12 cellular contexts compared by ENCODE assay signal in genomic region chr10:44008270-44008916, GRCh38.
DNase-seq lines count a peak whose midpoint lies in the region; ATAC-seq, FAIRE-seq and TF ChIP-seq lines count a peak whose summit lies in the region.
"Had no signal": no experiment of that assay in that cellular context is flagged by ENCODE, and none has a peak within 500 bp of the region (broad histone marks: within the 10 kb centered on the region; RNA-seq: fewer than 3 reads in every experiment).

No MANE protein-coding gene starts in this region.

- no peaks in the 10 kb centered on the region for H3K36me3 ChIP-seq in endothelial cell of umbilical vein (ENCODE audit: control insufficient read depth in 2 of 2, extremely low read depth in 1 of 2, insufficient read depth in 2 of 2, low read length in 2 of 2)
- no peaks in the 10 kb centered on the region for H3K36me3 ChIP-seq in osteoblast (ENCODE audit: insufficient read depth, low read length)
- H3K36me3 ChIP-seq in BE2C: no peaks in the 10 kb centered on the region

- no peaks in the 10 kb centered on the region for H3K9me1 ChIP-seq in endothelial cell of umbilical vein (replicated peaks; ENCODE audit: control insufficient read depth, extremely low read depth, insufficient read depth, low read length)

- H3K9ac ChIP-seq in endothelial cell of umbilical vein (replicated peaks; ENCODE audit: extremely low read depth, insufficient read depth, low read length): peak overlapping the region; percentile 52

- H3K4me2 ChIP-seq in endothelial cell of umbilical vein (ENCODE audit: insufficient read depth, low read length): no peak overlapping the region
- H3K4me2 ChIP-seq in osteoblast (ENCODE audit: insufficient read depth, low read length): no peak overlapping the region

- no peaks in the 10 kb centered on the region for H3K27me3 ChIP-seq in endothelial cell of umbilical vein (ENCODE audit: control insufficient read depth in 2 of 2, insufficient read depth in 2 of 2, low read length in 2 of 2)
- no peaks in the 10 kb centered on the region for H3K27me3 ChIP-seq in osteoblast (ENCODE audit: insufficient read depth, low read length)
- no peaks in the 10 kb centered on the region for H3K27me3 ChIP-seq in BE2C

- peak; percentile 47 for ATAC-seq in GM19452 (IDR thresholded peaks at IDR 0.05; ENCODE audit: unreplicated experiment)
- peak; percentile 55 for ATAC-seq in HG03439 (IDR thresholded peaks at IDR 0.05; ENCODE audit: unreplicated experiment)
- no peak for ATAC-seq in HG03108 (IDR thresholded peaks at IDR 0.05; ENCODE audit: unreplicated experiment)
- ATAC-seq: natural killer cell treated with Interleukin-12 subunit alpha and Interleukin-12 subunit beta and Interleukin-15 and Interleukin-18, amount 100 ng/mL, for 72 hours had no signal

- peaks cover 18% of the 10 kb centered on the region for H3K4me1 ChIP-seq in endothelial cell of umbilical vein (ENCODE audit: control insufficient read depth, extremely low read depth, insufficient read depth, low read length)
- H3K4me1 ChIP-seq in osteoblast (ENCODE audit: insufficient read depth, low read length): peaks cover 27% of the 10 kb centered on the region
- H3K4me1 ChIP-seq in BE2C: peaks cover 7% of the 10 kb centered on the region; the same call in 1 of the 2 replicates

- POLR2A ChIA-PET in endothelial cell of umbilical vein (lab: Charles Lee): no interaction called here

- BruUV-seq in endothelial cell of umbilical vein (replicated peaks; lab: Mats Ljungman, UMichigan): no TSS peak

- DNase-seq in A172 (ENCODE audit: low spot score) (peak; percentile 87), endothelial cell of umbilical vein (ENCODE audit: low read depth, low spot score) (peak; percentile 76), osteoblast (ENCODE audit: insufficient read length, low spot score, missing footprints) (no peak), superior temporal gyrus (ENCODE audit: extremely low spot score) (no peak), BE2C (no peak)
- DNase-seq: ACHN; activated effector memory CD4-positive, alpha-beta T cell treated with Interleukin-2 at 50 U/mL for 16 hours; NCI-H226 had no signal

- H3K27ac ChIP-seq in endothelial cell of umbilical vein (ENCODE audit: insufficient read depth, low read depth, low read length) (peak overlapping the region; percentile 90), osteoblast (ENCODE audit: low read depth, low read length) (no peak overlapping the region)

- no peaks in the 10 kb centered on the region for H4K20me1 ChIP-seq in endothelial cell of umbilical vein (replicated peaks; ENCODE audit: control insufficient read depth, extremely low read depth, insufficient read depth, low read length)
- H4K20me1 ChIP-seq in osteoblast (ENCODE audit: insufficient read depth, low read length): no peaks in the 10 kb centered on the region

- TF ChIP-seq CTCF in endothelial cell of umbilical vein (IDR thresholded peaks at IDR 0.05; ENCODE audit: extremely low read depth in 1 of 2, insufficient read depth in 1 of 2, low read depth in 1 of 2, low read length in 2 of 2): no peak
- TF ChIP-seq CTCF in osteoblast (IDR thresholded peaks at IDR 0.05; ENCODE audit: extremely low read depth, low read depth, low read length): no peak
- no peak for TF ChIP-seq CTCF in BE2C (IDR thresholded peaks at IDR 0.05; ENCODE audit: low read depth, low read length)

- H3K79me2 ChIP-seq in endothelial cell of umbilical vein (ENCODE audit: control insufficient read depth, insufficient read depth, low read length) (no peaks in the 10 kb centered on the region), osteoblast (ENCODE audit: insufficient read depth, low read length) (no peaks in the 10 kb centered on the region)

- no peak for TF ChIP-seq POLR2A in endothelial cell of umbilical vein (IDR thresholded peaks at IDR 0.05; ENCODE audit: low read depth, low read length)

- intact Hi-C loops in endothelial cell of umbilical vein (cut with micrococcal nuclease): loop anchor here (1.0 kb wide), 4 partner anchors 98 to 318 kb away; no protein-coding TSS in a partner anchor

- H3K4me3 ChIP-seq in endothelial cell of umbilical vein (replicated peaks in 1 of 3; ENCODE audit: insufficient read depth in 1 of 3, low read depth in 1 of 3, low read length in 3 of 3) (no peak overlapping the region), osteoblast (ENCODE audit: insufficient read depth, low read length) (no peak overlapping the region), BE2C (ENCODE audit: low read depth, low read length) (no peak overlapping the region)

- peak; percentile 89 for FAIRE-seq in endothelial cell of umbilical vein (lab: Jason Lieb, UNC)

- dilution Hi-C loops in endothelial cell of umbilical vein (cut with MboI; ENCODE audit: extremely low pct_ligation_motif_present, low sequenced_read_pairs): no loop called here

- no peaks in the 10 kb centered on the region for H3K9me3 ChIP-seq in endothelial cell of umbilical vein (replicated peaks; ENCODE audit: control insufficient read depth, insufficient read depth, low read length)
- H3K9me3 ChIP-seq in osteoblast (ENCODE audit: low read depth, low read length): no peaks in the 10 kb centered on the region
- H3K9me3 ChIP-seq in BE2C: no peaks in the 10 kb centered on the region

- CTCF ChIA-PET in endothelial cell of umbilical vein (lab: Charles Lee): no interaction called here

- H2AFZ ChIP-seq in endothelial cell of umbilical vein (ENCODE audit: low read depth, low read length) (no peak overlapping the region), osteoblast (ENCODE audit: low read length) (no peak overlapping the region)

TF ChIP-seq in endothelial cell of umbilical vein, 7 proteins besides CTCF, POLR2A, EP300 and RAD21:
- TF ChIP-seq POLR2AphosphoS5 (IDR thresholded peaks at IDR 0.05; ENCODE audit: insufficient read depth, low read depth, low read length) (peak; percentile 13), EZH2 (IDR thresholded peaks at IDR 0.05; ENCODE audit: borderline replicate concordance, low read depth, low read length, severe bottlenecking) (no peak), JUN (IDR thresholded peaks at IDR 0.05; ENCODE audit: borderline replicate concordance, insufficient read depth, insufficient read length, low read depth) (peak; percentile 85), GATA2 (IDR thresholded peaks at IDR 0.05; ENCODE audit: insufficient read depth, insufficient read length, low read depth, low read length) (no peak), MYC (IDR thresholded peaks at IDR 0.05; ENCODE audit: low read depth, low read length) (no peak), FOS (IDR thresholded peaks at IDR 0.05; ENCODE audit: borderline replicate concordance, insufficient read depth, low read length) (no peak), MAX (IDR thresholded peaks at IDR 0.05; ENCODE audit: insufficient read depth, insufficient read length) (peak; percentile 79)

Comparison
In these comparisons a context has a peak if more than half of its experiments do, and no peak if none do; other contexts are left out.
1. DNase-seq: peak in A172 (single experiment) and endothelial cell of umbilical vein (single experiment); none in osteoblast (single experiment), superior temporal gyrus (single experiment) and BE2C (single experiment).